ENCODE assay signal across 1 cellular context in the genomic region with DNA sequence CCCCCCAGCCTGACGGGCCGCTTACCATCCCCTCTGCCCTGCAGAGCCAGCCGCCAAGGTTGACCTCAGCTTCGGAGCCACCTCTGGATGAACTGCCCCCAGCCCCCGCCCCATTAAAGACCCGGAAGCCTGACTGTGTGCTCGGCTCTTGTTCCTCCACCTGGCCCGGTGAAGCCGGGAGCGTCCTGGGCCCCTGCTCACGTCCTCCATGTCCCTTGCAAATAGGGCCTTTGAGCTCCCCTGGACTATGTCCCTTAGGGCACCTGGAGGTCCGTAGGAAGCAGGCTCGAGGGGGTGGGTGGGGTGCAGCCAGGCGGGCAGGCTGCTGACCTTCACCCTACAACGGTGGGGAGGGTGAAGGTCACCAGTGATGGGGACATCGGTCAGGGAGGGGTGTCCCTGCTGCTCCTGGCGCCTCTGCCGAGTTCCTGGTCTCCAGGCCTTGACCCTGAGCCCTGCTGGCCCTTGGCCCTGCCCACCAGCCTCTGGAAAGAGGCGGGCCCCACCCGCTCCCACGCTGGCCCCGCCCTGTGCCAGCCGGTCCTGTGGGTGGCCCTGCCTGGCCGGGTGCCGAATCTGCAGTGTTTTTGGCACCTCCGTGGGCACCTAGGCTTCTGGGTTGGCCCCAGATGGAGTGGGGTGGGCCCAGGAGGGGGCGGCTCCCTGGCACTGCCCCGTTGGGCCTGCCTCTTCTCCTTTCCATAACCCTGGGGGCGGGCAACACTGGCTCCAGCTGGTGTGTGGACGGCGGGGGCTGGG.
TF ChIP-seq lines count a peak whose summit lies in the region.

No MANE protein-coding gene starts in this region.

TF ChIP-seq in HepG2, 621 proteins besides CTCF, POLR2A, EP300 and RAD21 (continued from another document):
- TF ChIP-seq, protein P1, sequence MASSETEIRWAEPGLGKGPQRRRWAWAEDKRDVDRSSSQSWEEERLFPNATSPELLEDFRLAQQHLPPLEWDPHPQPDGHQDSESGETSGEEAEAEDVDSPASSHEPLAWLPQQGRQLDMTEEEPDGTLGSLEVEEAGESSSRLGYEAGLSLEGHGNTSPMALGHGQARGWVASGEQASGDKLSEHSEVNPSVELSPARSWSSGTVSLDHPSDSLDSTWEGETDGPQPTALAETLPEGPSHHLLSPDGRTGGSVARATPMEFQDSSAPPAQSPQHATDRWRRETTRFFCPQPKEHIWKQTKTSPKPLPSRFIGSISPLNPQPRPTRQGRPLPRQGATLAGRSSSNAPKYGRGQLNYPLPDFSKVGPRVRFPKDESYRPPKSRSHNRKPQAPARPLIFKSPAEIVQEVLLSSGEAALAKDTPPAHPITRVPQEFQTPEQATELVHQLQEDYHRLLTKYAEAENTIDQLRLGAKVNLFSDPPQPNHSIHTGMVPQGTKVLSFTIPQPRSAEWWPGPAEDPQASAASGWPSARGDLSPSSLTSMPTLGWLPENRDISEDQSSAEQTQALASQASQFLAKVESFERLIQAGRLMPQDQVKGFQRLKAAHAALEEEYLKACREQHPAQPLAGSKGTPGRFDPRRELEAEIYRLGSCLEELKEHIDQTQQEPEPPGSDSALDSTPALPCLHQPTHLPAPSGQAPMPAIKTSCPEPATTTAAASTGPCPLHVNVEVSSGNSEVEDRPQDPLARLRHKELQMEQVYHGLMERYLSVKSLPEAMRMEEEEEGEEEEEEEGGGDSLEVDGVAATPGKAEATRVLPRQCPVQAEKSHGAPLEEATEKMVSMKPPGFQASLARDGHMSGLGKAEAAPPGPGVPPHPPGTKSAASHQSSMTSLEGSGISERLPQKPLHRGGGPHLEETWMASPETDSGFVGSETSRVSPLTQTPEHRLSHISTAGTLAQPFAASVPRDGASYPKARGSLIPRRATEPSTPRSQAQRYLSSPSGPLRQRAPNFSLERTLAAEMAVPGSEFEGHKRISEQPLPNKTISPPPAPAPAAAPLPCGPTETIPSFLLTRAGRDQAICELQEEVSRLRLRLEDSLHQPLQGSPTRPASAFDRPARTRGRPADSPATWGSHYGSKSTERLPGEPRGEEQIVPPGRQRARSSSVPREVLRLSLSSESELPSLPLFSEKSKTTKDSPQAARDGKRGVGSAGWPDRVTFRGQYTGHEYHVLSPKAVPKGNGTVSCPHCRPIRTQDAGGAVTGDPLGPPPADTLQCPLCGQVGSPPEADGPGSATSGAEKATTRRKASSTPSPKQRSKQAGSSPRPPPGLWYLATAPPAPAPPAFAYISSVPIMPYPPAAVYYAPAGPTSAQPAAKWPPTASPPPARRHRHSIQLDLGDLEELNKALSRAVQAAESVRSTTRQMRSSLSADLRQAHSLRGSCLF (CRISPR knock-in tag; IDR thresholded peaks at IDR 0.05; ENCODE audit: borderline replicate concordance) = no peak
- TF ChIP-seq ZNF557 (CRISPR knock-in tag; IDR thresholded peaks at IDR 0.05) (no peak), ZNF567 (CRISPR knock-in tag; IDR thresholded peaks at IDR 0.05; ENCODE audit: borderline replicate concordance) (no peak), NR2F6 (IDR thresholded peaks at IDR 0.05) (peak; percentile 97), NR2F6 (CRISPR knock-in tag; IDR thresholded peaks at IDR 0.05) (peak; percentile 99), PITX1 (CRISPR knock-in tag; IDR thresholded peaks at IDR 0.05) (peak; percentile 76), SP5 (CRISPR knock-in tag; IDR thresholded peaks at IDR 0.05; ENCODE audit: borderline replicate concordance, low read depth) (peak; percentile 96), XRCC5 (optimal IDR thresholded peaks at IDR 0.05; ENCODE audit: low read length) (peak; percentile 66), ZNF136 (CRISPR knock-in tag; IDR thresholded peaks at IDR 0.05; ENCODE audit: low read depth) (no peak), NFE2 (CRISPR knock-in tag; IDR thresholded peaks at IDR 0.05) (no peak), NFRKB (IDR thresholded peaks at IDR 0.05) (no peak), ZNF468 (CRISPR knock-in tag; IDR thresholded peaks at IDR 0.05) (no peak), MEIS1 (CRISPR knock-in tag; IDR thresholded peaks at IDR 0.05; ENCODE audit: borderline replicate concordance) (peak; percentile 52; the same call in 1 of the 2 replicates)
- TF ChIP-seq, protein P2, sequence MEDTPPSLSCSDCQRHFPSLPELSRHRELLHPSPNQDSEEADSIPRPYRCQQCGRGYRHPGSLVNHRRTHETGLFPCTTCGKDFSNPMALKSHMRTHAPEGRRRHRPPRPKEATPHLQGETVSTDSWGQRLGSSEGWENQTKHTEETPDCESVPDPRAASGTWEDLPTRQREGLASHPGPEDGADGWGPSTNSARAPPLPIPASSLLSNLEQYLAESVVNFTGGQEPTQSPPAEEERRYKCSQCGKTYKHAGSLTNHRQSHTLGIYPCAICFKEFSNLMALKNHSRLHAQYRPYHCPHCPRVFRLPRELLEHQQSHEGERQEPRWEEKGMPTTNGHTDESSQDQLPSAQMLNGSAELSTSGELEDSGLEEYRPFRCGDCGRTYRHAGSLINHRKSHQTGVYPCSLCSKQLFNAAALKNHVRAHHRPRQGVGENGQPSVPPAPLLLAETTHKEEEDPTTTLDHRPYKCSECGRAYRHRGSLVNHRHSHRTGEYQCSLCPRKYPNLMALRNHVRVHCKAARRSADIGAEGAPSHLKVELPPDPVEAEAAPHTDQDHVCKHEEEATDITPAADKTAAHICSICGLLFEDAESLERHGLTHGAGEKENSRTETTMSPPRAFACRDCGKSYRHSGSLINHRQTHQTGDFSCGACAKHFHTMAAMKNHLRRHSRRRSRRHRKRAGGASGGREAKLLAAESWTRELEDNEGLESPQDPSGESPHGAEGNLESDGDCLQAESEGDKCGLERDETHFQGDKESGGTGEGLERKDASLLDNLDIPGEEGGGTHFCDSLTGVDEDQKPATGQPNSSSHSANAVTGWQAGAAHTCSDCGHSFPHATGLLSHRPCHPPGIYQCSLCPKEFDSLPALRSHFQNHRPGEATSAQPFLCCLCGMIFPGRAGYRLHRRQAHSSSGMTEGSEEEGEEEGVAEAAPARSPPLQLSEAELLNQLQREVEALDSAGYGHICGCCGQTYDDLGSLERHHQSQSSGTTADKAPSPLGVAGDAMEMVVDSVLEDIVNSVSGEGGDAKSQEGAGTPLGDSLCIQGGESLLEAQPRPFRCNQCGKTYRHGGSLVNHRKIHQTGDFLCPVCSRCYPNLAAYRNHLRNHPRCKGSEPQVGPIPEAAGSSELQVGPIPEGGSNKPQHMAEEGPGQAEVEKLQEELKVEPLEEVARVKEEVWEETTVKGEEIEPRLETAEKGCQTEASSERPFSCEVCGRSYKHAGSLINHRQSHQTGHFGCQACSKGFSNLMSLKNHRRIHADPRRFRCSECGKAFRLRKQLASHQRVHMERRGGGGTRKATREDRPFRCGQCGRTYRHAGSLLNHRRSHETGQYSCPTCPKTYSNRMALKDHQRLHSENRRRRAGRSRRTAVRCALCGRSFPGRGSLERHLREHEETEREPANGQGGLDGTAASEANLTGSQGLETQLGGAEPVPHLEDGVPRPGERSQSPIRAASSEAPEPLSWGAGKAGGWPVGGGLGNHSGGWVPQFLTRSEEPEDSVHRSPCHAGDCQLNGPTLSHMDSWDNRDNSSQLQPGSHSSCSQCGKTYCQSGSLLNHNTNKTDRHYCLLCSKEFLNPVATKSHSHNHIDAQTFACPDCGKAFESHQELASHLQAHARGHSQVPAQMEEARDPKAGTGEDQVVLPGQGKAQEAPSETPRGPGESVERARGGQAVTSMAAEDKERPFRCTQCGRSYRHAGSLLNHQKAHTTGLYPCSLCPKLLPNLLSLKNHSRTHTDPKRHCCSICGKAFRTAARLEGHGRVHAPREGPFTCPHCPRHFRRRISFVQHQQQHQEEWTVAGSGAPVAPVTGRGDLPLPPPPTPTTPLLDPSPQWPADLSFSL (CRISPR knock-in tag; IDR thresholded peaks at IDR 0.05) = no peak
